Comparison of ENCODE assay signal across 8 cellular contexts in genomic region chr5:74201334-74202081, GRCh38.
DNase-seq lines count a peak whose midpoint lies in the region; ATAC-seq, FAIRE-seq and TF ChIP-seq lines count a peak whose summit lies in the region.

No MANE protein-coding gene starts in this region.

- peak; percentile 33 for DNase-seq in Panc1 (ENCODE audit: low read depth, low spot score)
- DNase-seq in left ventricle myocardium superior: peak; percentile 62
- no peak for DNase-seq in frontal cortex (ENCODE audit: low spot score in 2 of 2)
- DNase-seq in OCI-M1 (lab: John Stamatoyannopoulos, UW): no peak

- H3K4me2 ChIP-seq in BLaER1 treated with 17β-estradiol and CSF1 and Interleukin-3, amounts not matched to agents 10 nM and 100 nM: peak overlapping the region; percentile 61 to 79 (median 74)

- BruUV-seq in Panc1 (replicated peaks; lab: Mats Ljungman, UMichigan): no TSS peak

- H3K27me3 ChIP-seq in BLaER1 treated with 17β-estradiol and CSF1 and Interleukin-3, amounts not matched to agents 10 nM and 100 nM: no peaks in the 10 kb centered on the region
- no peaks in the 10 kb centered on the region for H3K27me3 ChIP-seq in Panc1 (ENCODE audit: control insufficient read depth, insufficient read depth, low read length)

- TF ChIP-seq CTCF in Panc1 (IDR thresholded peaks at IDR 0.05): no peak

- no peaks in the 10 kb centered on the region for H3K36me3 ChIP-seq in BLaER1 treated with 17β-estradiol and CSF1 and Interleukin-3, amounts not matched to agents 10 nM and 100 nM
- no peaks in the 10 kb centered on the region for H3K36me3 ChIP-seq in Panc1 (ENCODE audit: control insufficient read depth, insufficient read depth, low read length)

- ATAC-seq in GM19023 (IDR thresholded peaks at IDR 0.05; ENCODE audit: unreplicated experiment) (peak; percentile 52), HG03159 (IDR thresholded peaks at IDR 0.05; ENCODE audit: unreplicated experiment) (peak; percentile 68), Panc1 (peak; percentile 83), left ventricle myocardium superior (peak; percentile 83), HG03520 (IDR thresholded peaks at IDR 0.05; ENCODE audit: unreplicated experiment) (no peak)

- FAIRE-seq in frontal cortex (lab: Jason Lieb, UNC): no peak

- no peak overlapping the region for H3K9ac ChIP-seq in BLaER1 treated with 17β-estradiol and CSF1 and Interleukin-3, amounts not matched to agents 10 nM and 100 nM

- H3K9me3 ChIP-seq in BLaER1 treated with 17β-estradiol and CSF1 and Interleukin-3, amounts not matched to agents 10 nM and 100 nM (replicated peaks in 1 of 11): no peaks in the 10 kb centered on the region
- no peaks in the 10 kb centered on the region for H3K9me3 ChIP-seq in Panc1 (ENCODE audit: control insufficient read depth, insufficient read depth, low read depth, low read length)

- POLR2A ChIA-PET in Panc1 (lab: Charles Lee): no interaction called here

- in situ Hi-C loops in Panc1 (cut with HindIII; ENCODE audit: low pct_unique_long_range_greater_than_20kb, low sequenced_read_pairs): no loop called here

- no peaks in the 10 kb centered on the region; a peak in 1 of 22 replicates for H4K20me1 ChIP-seq in BLaER1 treated with 17β-estradiol and CSF1 and Interleukin-3, amounts not matched to agents 10 nM and 100 nM

- intact Hi-C loops in Panc1 (cut with micrococcal nuclease; ENCODE audit: unreplicated experiment) (no loop called here), left ventricle myocardium superior (cut with micrococcal nuclease) (no loop called here)

- H3K4me3 ChIP-seq in BLaER1 treated with 17β-estradiol and CSF1 and Interleukin-3, amounts not matched to agents 10 nM and 100 nM: no peak overlapping the region
- no peak overlapping the region for H3K4me3 ChIP-seq in Panc1 (ENCODE audit: low read depth in 2 of 2, low read length in 2 of 2)

- H3K27ac ChIP-seq in BLaER1 treated with 17β-estradiol and CSF1 and Interleukin-3, amounts not matched to agents 10 nM and 100 nM: peak overlapping the region in 5 of 11 experiments; percentile 2 to 40 (median 25); a peak in 6 of 22 replicates
- 0 out of 2 replicates have a peak overlapping the region, but pooled peaks have one; percentile 34 for H3K27ac ChIP-seq in Panc1 (ENCODE audit: low read length)

- peaks cover 28 to 43% (median 33%) of the 10 kb centered on the region in 10 experiments for H3K4me1 ChIP-seq in BLaER1 treated with 17β-estradiol and CSF1 and Interleukin-3, amounts not matched to agents 10 nM and 100 nM
- H3K4me1 ChIP-seq in Panc1 (ENCODE audit: control insufficient read depth, insufficient read depth, low read length): peaks cover 11% of the 10 kb centered on the region

- CTCF ChIA-PET in Panc1 (lab: Charles Lee): no interaction called here

Comparison
In these comparisons a context has a peak if more than half of its experiments do, and no peak if none do; other contexts are left out.
1. DNase-seq: peak in Panc1 (single experiment) and left ventricle myocardium superior (single experiment); none in frontal cortex (0 of 2) and OCI-M1 (single experiment).